Comparison of ENCODE assay signal across 11 cellular contexts in the genomic region with DNA sequence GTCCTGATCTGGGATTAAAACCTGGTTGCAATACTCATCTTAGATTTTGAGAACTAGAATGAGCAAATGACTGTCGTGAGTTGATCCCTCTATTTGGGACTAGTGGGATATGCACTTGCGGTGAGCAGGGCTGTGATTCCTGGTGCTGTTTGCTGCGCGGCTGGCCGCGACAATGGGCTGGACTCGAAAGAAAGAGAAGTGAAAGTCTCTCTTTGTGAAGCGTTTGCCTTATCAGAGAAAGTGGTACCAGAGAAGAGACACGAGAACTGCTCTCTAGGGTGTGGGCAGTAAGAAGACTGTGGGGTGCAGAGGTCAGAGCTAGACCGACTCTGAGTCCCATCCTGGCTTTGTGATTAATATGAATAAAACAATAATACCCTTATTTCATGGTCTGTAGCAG. TPM values are rescaled to one million over a fixed set of nuclear protein-coding genes. Genes with fewer than 3 reads are reported as not detected.
DNase-seq lines count a peak whose midpoint lies in the region; ATAC-seq and TF ChIP-seq lines count a peak whose summit lies in the region.
"Had no signal": no experiment of that assay in that cellular context is flagged by ENCODE, and none has a peak within 500 bp of the region (broad histone marks: within the 10 kb centered on the region; RNA-seq: fewer than 3 reads in every experiment).

No MANE protein-coding gene starts in this region.

- no peak overlapping the region for H3K4me2 ChIP-seq in H9 (ENCODE audit: insufficient read depth, insufficient read length, low read length)

- H3K23me2 ChIP-seq in H9 (ENCODE audit: insufficient read length, low read depth, low read length, poor library complexity, severe bottlenecking) = no peaks in the 10 kb centered on the region

- no peak overlapping the region for H2BK120ac ChIP-seq in H9 (ENCODE audit: low read depth, low read length, poor library complexity, severe bottlenecking)

- H3K23ac ChIP-seq in H9 (ENCODE audit: insufficient read length, low read depth, low read length) = no peak overlapping the region

- no peak overlapping the region for H2BK5ac ChIP-seq in H9 (ENCODE audit: insufficient read length, low read length)

- H2BK12ac ChIP-seq in H9 (ENCODE audit: insufficient read length, low read depth, low read length) = no peak overlapping the region

- H2AK5ac ChIP-seq in H9 (ENCODE audit: insufficient read length, low read length) = no peak overlapping the region

- H4K5ac ChIP-seq in H9 (ENCODE audit: insufficient read length, low read depth, low read length) = no peak overlapping the region

- H4K8ac ChIP-seq in H9 (replicated peaks; ENCODE audit: insufficient read length, low read depth, low read length) = no peak overlapping the region

- H3K4me1 Mint-ChIP-seq in H9 = peaks cover 24 to 37% of the 10 kb centered on the region in 2 experiments
- peaks cover 11% of the 10 kb centered on the region for H3K4me1 Mint-ChIP-seq in memory B cell

- H3K14ac ChIP-seq in H9 (ENCODE audit: insufficient read depth, low read length) = no peak overlapping the region

- peak overlapping the region; percentile 51 to 58 (median 56); a peak in 4 of 7 replicates for H3K27ac Mint-ChIP-seq in H9
- H3K27ac Mint-ChIP-seq in memory B cell = peak overlapping the region; percentile 51
- H3K27ac Mint-ChIP-seq: T-cell had no signal

- H3K4me3 Mint-ChIP-seq in H9 (no peak overlapping the region), memory B cell (peak overlapping the region; percentile 66)
- H3K4me3 Mint-ChIP-seq: T-cell had no signal

- H3K9me3 ChIP-seq in H9 (ENCODE audit: control insufficient read depth, low read depth, low read length) = no peaks in the 10 kb centered on the region

- H3K36me3 Mint-ChIP-seq in H9 (ENCODE audit: insufficient read depth in 1 of 3, low read depth in 3 of 3) = no peaks in the 10 kb centered on the region
- no peaks in the 10 kb centered on the region for H3K36me3 Mint-ChIP-seq in memory B cell
- H3K36me3 Mint-ChIP-seq: T-cell had no signal

- H3K4ac ChIP-seq in H9 (ENCODE audit: low read depth, low read length) = no peak overlapping the region

- H3K27me3 Mint-ChIP-seq in H9 (ENCODE audit: low read depth) (no peaks in the 10 kb centered on the region), memory B cell (peaks cover 2% of the 10 kb centered on the region)
- H3K27me3 Mint-ChIP-seq: T-cell had no signal

- H3K27me3 ChIP-seq in H9 (ENCODE audit: insufficient read depth, low read length) = no peaks in the 10 kb centered on the region

- no peak overlapping the region for H3K27ac ChIP-seq in H9 (ENCODE audit: insufficient read length, low read depth, low read length)
- peak overlapping the region; percentile 50 for H3K27ac ChIP-seq in substantia nigra (ENCODE audit: low read depth, low read length, poor library complexity, severe bottlenecking)

- H3T11ph ChIP-seq in H9 (ENCODE audit: low read length) = no peak overlapping the region

- no peak overlapping the region for H2AFZ ChIP-seq in H9 (ENCODE audit: low read length)

- H3K9me3 Mint-ChIP-seq in H9 = no peaks in the 10 kb centered on the region
- no peaks in the 10 kb centered on the region for H3K9me3 Mint-ChIP-seq in memory B cell
- H3K9me3 Mint-ChIP-seq: T-cell had no signal

- no peak overlapping the region for H2BK20ac ChIP-seq in H9 (ENCODE audit: low read depth, low read length, poor library complexity, severe bottlenecking)

- H3K79me1 ChIP-seq in H9 (ENCODE audit: insufficient read depth, low read depth, low read length, poor library complexity, severe bottlenecking) = no peaks in the 10 kb centered on the region

- WGBS in H9 (ENCODE audit: extremely low coverage, insufficient read length, low lambda C conversion rate) = no CpG with 5 or more reads among the region's 10 CpGs

- no peak overlapping the region for H3K18ac ChIP-seq in H9 (ENCODE audit: insufficient read length, low read depth, low read length)

- H3K79me2 ChIP-seq in H9 (ENCODE audit: insufficient read depth, low read length) = peaks cover 3% of the 10 kb centered on the region; the same call in 1 of the 2 replicates

- no peaks in the 10 kb centered on the region for H3K4me1 ChIP-seq in H9 (ENCODE audit: insufficient read depth, low read length)

- no peak overlapping the region for H3K9ac ChIP-seq in H9 (ENCODE audit: extremely low read depth, insufficient read length, low read length)

- in situ Hi-C loops in SK-MEL-5 (cut with HindIII; ENCODE audit: low pct_unique_long_range_greater_than_20kb, low sequenced_read_pairs) = no loop called here

- no peak overlapping the region for H4K91ac ChIP-seq in H9 (ENCODE audit: insufficient read length, low read depth, low read length)

- no peak overlapping the region for H3K56ac ChIP-seq in H9 (ENCODE audit: insufficient read length, low read depth, low read length)

- no peaks in the 10 kb centered on the region for H4K20me1 ChIP-seq in H9 (ENCODE audit: control insufficient read depth, insufficient read depth, insufficient read length)

- no peak for DNase-seq in H9
- DNase-seq in SK-MEL-5 (ENCODE audit: low read depth, low spot score) = peak; percentile 26
- DNase-seq in memory B cell (ENCODE audit: low spot score in 2 of 2) = no peak
- peak in 45 of 49 donors; percentile 2 to 72 (median 35) for DNase-seq in substantia nigra (lab: John Stamatoyannopoulos, UW)
- DNase-seq in cerebellar cortex (ENCODE audit: low spot score) = no peak
- no peak for DNase-seq in cerebellum (ENCODE audit: low spot score)
- DNase-seq in DMS114 treated with DMSO at 0.1 percent for 48 hours (lab: John Stamatoyannopoulos, UW; ENCODE audit: unreplicated experiment) = no peak
- DNase-seq: effector CD4-positive, alpha-beta T cell; NCI-H187 treated with DMSO at 0.1 percent for 48 hours; NCI-H510A treated with DMSO at 0.1 percent for 48 hours; T-cell had no signal

- ATAC-seq in memory B cell (ENCODE audit: low read depth) = peak; percentile 66
- ATAC-seq: T-cell had no signal

- no peak for TF ChIP-seq CTCF in H9 (conservative IDR thresholded peaks at IDR 0.05)

- no peak overlapping the region for H2BK15ac ChIP-seq in H9 (ENCODE audit: low read depth, low read length)

RNA-seq across cellular contexts. Expression of gene ST6GALNAC3, which starts 8.6 kb away (rescaled TPM):
- total RNA-seq in H9 (2021) (10.7 and 11.2 TPM in 2 replicates), cerebellum (15.2 TPM)
- total RNA-seq in SK-MEL-5 (2014; rRNA removed; shearing (Covaris generic)) = 63.8 and 70.7 TPM in 2 replicates
- 24.3 and 28.8 TPM in 2 replicates for polyA plus RNA-seq in SK-MEL-5 (2015; cell fraction: cytosol; rRNA removed)
- 6.6 and 11.8 TPM in 2 replicates for polyA plus RNA-seq in SK-MEL-5 (2015; cell fraction: nucleus; rRNA removed)

Comparison
In these comparisons a context has a peak if more than half of its experiments do, and no peak if none do; other contexts are left out.
1. DNase-seq: peak in SK-MEL-5 (single experiment) and substantia nigra (45 of 49); none in H9 (single experiment), memory B cell (0 of 2), cerebellar cortex (single experiment), cerebellum (single experiment) and DMS114 treated with DMSO at 0.1 percent for 48 hours (single experiment).